In genomic region chr2:47907097-47907781, GRCh38 we compare ENCODE assay signal across 2 cellular contexts.
TF ChIP-seq lines count a peak whose summit lies in the region.

No MANE protein-coding gene starts in this region.

TF ChIP-seq in GM12878, 131 proteins besides CTCF, POLR2A, EP300 and RAD21 (continues in another document):
- no peak for TF ChIP-seq CREM (IDR thresholded peaks at IDR 0.05; ENCODE audit: low read depth)
- no peak for TF ChIP-seq CUX1 (IDR thresholded peaks at IDR 0.05; ENCODE audit: insufficient replicate concordance, low read depth, low read length)
- no peak for TF ChIP-seq IRF5 (IDR thresholded peaks at IDR 0.05; ENCODE audit: borderline replicate concordance)
- TF ChIP-seq PAX5 (IDR thresholded peaks at IDR 0.05; ENCODE audit: borderline replicate concordance, low read depth, low read length) = no peak
- TF ChIP-seq USF2 (IDR thresholded peaks at IDR 0.05; ENCODE audit: borderline replicate concordance, low read depth, low read length) = no peak
- 0 out of 2 replicates have a peak, but pooled peaks have one; percentile 4 for TF ChIP-seq FOXM1 (IDR thresholded peaks at IDR 0.05; ENCODE audit: low read depth, low read length)
- TF ChIP-seq RUNX3 (IDR thresholded peaks at IDR 0.05; ENCODE audit: low read length) = 0 out of 2 replicates have a peak, but pooled peaks have one; percentile 8
- no peak for TF ChIP-seq KDM1A (IDR thresholded peaks at IDR 0.05; ENCODE audit: borderline replicate concordance)
- no peak for TF ChIP-seq ATF2 (IDR thresholded peaks at IDR 0.05; ENCODE audit: low read length)
- 0 out of 2 replicates have a peak, but pooled peaks have one; percentile 8 for TF ChIP-seq GATAD2B (conservative IDR thresholded peaks at IDR 0.05; ENCODE audit: low read depth)

TF ChIP-seq in HepG2, 621 proteins besides CTCF, POLR2A, EP300 and RAD21 (continues in another document):
- TF ChIP-seq ZNF740 (CRISPR knock-in tag; IDR thresholded peaks at IDR 0.05) (no peak), ZNF598 (CRISPR knock-in tag; IDR thresholded peaks at IDR 0.05; ENCODE audit: borderline replicate concordance) (no peak), NCOA1 (CRISPR knock-in tag; IDR thresholded peaks at IDR 0.05) (no peak), ZGPAT (CRISPR knock-in tag; IDR thresholded peaks at IDR 0.05) (0 out of 2 replicates have a peak, but pooled peaks have one; percentile 16), SOX6 (IDR thresholded peaks at IDR 0.05) (no peak), SOX6 (CRISPR knock-in tag; IDR thresholded peaks at IDR 0.05) (peak; percentile 52; the same call in 1 of the 2 replicates), ZNF33A (CRISPR knock-in tag; IDR thresholded peaks at IDR 0.05; ENCODE audit: borderline replicate concordance) (no peak), ZNF329 (CRISPR knock-in tag; IDR thresholded peaks at IDR 0.05; ENCODE audit: low read depth) (no peak), RNF219 (CRISPR knock-in tag; IDR thresholded peaks at IDR 0.05) (0 out of 2 replicates have a peak, but pooled peaks have one; percentile 24), SP4 (CRISPR knock-in tag; IDR thresholded peaks at IDR 0.05) (no peak), ZFP90 (CRISPR knock-in tag; IDR thresholded peaks at IDR 0.05; ENCODE audit: borderline replicate concordance) (no peak), ZNF232 (CRISPR knock-in tag; IDR thresholded peaks at IDR 0.05; ENCODE audit: borderline replicate concordance) (0 out of 2 replicates have a peak, but pooled peaks have one; percentile 7), MEIS1 (CRISPR knock-in tag; IDR thresholded peaks at IDR 0.05; ENCODE audit: borderline replicate concordance) (no peak), CAMTA2 (CRISPR knock-in tag; IDR thresholded peaks at IDR 0.05; ENCODE audit: borderline replicate concordance) (no peak), ZNF317 (CRISPR knock-in tag; IDR thresholded peaks at IDR 0.05) (0 out of 2 replicates have a peak, but pooled peaks have one; percentile 38), ZBTB34 (CRISPR knock-in tag; IDR thresholded peaks at IDR 0.05) (no peak), ZSCAN9 (CRISPR knock-in tag; IDR thresholded peaks at IDR 0.05; ENCODE audit: borderline replicate concordance) (no peak), ZNF605 (CRISPR knock-in tag; IDR thresholded peaks at IDR 0.05) (peak; percentile 7; the same call in 1 of the 2 replicates), AHDC1 (CRISPR knock-in tag; IDR thresholded peaks at IDR 0.05; ENCODE audit: borderline replicate concordance) (0 out of 2 replicates have a peak, but pooled peaks have one; percentile 22), TOPORS (CRISPR knock-in tag; IDR thresholded peaks at IDR 0.05) (0 out of 2 replicates have a peak, but pooled peaks have one; percentile 21), ZNF451 (CRISPR knock-in tag; IDR thresholded peaks at IDR 0.05) (no peak), ZSCAN5A (CRISPR knock-in tag; IDR thresholded peaks at IDR 0.05; ENCODE audit: borderline replicate concordance) (no peak; the same call in 1 of the 2 replicates), MTA1 (CRISPR knock-in tag; IDR thresholded peaks at IDR 0.05; ENCODE audit: borderline replicate concordance) (no peak), TFDP2 (CRISPR knock-in tag; IDR thresholded peaks at IDR 0.05) (no peak), ZNF557 (CRISPR knock-in tag; IDR thresholded peaks at IDR 0.05) (0 out of 2 replicates have a peak, but pooled peaks have one; percentile 4), REPIN1 (CRISPR knock-in tag; IDR thresholded peaks at IDR 0.05; ENCODE audit: borderline replicate concordance, low read depth) (0 out of 2 replicates have a peak, but pooled peaks have one; percentile 18), ZNF563 (CRISPR knock-in tag; IDR thresholded peaks at IDR 0.05) (no peak), ZNF333 (CRISPR knock-in tag; IDR thresholded peaks at IDR 0.05; ENCODE audit: borderline replicate concordance) (no peak), ZNF615 (CRISPR knock-in tag; IDR thresholded peaks at IDR 0.05; ENCODE audit: borderline replicate concordance) (no peak), NCOA2 (CRISPR knock-in tag; IDR thresholded peaks at IDR 0.05) (0 out of 2 replicates have a peak, but pooled peaks have one; percentile 3), CBX1 (IDR thresholded peaks at IDR 0.05; ENCODE audit: low read depth) (no peak), GFI1 (CRISPR knock-in tag; IDR thresholded peaks at IDR 0.05; ENCODE audit: borderline replicate concordance) (peak; percentile 11; the same call in 1 of the 2 replicates), ERF (CRISPR knock-in tag; IDR thresholded peaks at IDR 0.05) (no peak), KAT8 (CRISPR knock-in tag; IDR thresholded peaks at IDR 0.05) (0 out of 2 replicates have a peak, but pooled peaks have one; percentile 9), ZNF264 (CRISPR knock-in tag; IDR thresholded peaks at IDR 0.05) (0 out of 2 replicates have a peak, but pooled peaks have one; percentile 2), NFYC (CRISPR knock-in tag; IDR thresholded peaks at IDR 0.05) (no peak), ZNF775 (CRISPR knock-in tag; IDR thresholded peaks at IDR 0.05; ENCODE audit: borderline replicate concordance) (peak; percentile 95), ZNF678 (CRISPR knock-in tag; IDR thresholded peaks at IDR 0.05) (no peak), PPARG (CRISPR knock-in tag; conservative IDR thresholded peaks at IDR 0.05) (no peak), SNAPC2 (CRISPR knock-in tag; IDR thresholded peaks at IDR 0.05) (0 out of 2 replicates have a peak, but pooled peaks have one; percentile 41), ZSCAN29 (CRISPR knock-in tag; conservative IDR thresholded peaks at IDR 0.05) (no peak), ZZZ3 (CRISPR knock-in tag; IDR thresholded peaks at IDR 0.05; ENCODE audit: borderline replicate concordance) (no peak), GTF3A (CRISPR knock-in tag; conservative IDR thresholded peaks at IDR 0.05) (no peak), YY1 (IDR thresholded peaks at IDR 0.05; ENCODE audit: insufficient read depth, insufficient replicate concordance, low read depth, low read length) (no peak), ZNF34 (CRISPR knock-in tag; IDR thresholded peaks at IDR 0.05; ENCODE audit: borderline replicate concordance) (peak; percentile 22; the same call in 1 of the 2 replicates), ZIK1 (CRISPR knock-in tag; IDR thresholded peaks at IDR 0.05; ENCODE audit: borderline replicate concordance, low read depth) (no peak), PCBP1 (IDR thresholded peaks at IDR 0.05; ENCODE audit: borderline replicate concordance, low read depth, low read length) (no peak), HNF4A (CRISPR knock-in tag; IDR thresholded peaks at IDR 0.05) (peak; percentile 4; the same call in 1 of the 2 replicates), NAIF1 (CRISPR knock-in tag; IDR thresholded peaks at IDR 0.05; ENCODE audit: borderline replicate concordance) (no peak), ZNF331 (CRISPR knock-in tag; IDR thresholded peaks at IDR 0.05) (0 out of 2 replicates have a peak, but pooled peaks have one; percentile 1), KDM5A (IDR thresholded peaks at IDR 0.05; ENCODE audit: borderline replicate concordance, low read length) (no peak)
